In the genomic region with DNA sequence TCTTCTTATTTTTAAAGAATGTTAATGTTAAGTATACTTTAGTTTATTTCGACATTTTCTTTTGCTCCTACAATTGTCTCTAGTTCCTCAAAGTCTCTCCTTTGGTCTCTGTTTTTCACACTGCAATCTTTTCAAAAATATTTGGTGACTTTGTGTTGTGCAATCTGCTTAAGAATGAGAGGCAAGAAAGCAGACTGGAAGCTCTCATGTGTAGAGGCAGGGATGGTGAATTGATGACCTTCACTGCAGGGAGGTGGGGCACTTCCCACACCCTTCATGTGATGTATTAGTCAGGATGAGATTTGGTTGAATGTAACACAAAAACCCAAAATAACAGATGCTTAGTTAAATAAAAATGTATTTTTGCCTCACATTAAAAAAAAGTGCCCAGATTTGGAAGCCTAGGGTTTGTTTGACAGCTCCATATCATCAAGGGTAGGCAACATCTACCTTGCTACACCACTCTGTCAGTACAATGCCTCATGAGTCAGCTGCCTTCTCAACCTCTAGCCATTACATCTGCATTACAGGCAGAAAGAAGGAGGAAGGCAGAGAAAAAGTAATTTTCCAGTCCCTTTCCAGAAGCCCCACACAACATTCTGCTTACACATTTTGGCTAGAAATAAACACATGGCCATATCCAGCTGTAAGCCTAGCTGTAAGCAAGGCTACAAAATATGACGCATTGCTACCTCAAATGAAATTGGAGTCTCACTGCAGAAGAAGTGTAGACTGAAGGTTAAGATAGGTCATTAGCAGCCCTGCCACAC, we compare ENCODE assay signal across 1 cellular context.
TF ChIP-seq lines count a peak whose summit lies in the region.

No MANE protein-coding gene starts in this region.

TF ChIP-seq in H1, 55 proteins besides CTCF, POLR2A, EP300 and RAD21:
- TF ChIP-seq SP2 (IDR thresholded peaks at IDR 0.05; ENCODE audit: low read length) = no peak
- no peak for TF ChIP-seq CHD2 (IDR thresholded peaks at IDR 0.05; ENCODE audit: low read length)
- TF ChIP-seq GABPA (IDR thresholded peaks at IDR 0.05; ENCODE audit: borderline replicate concordance, insufficient read depth, low read length) = no peak
- no peak for TF ChIP-seq FOSL1 (IDR thresholded peaks at IDR 0.05; ENCODE audit: insufficient read depth, low read depth, low read length)
- TF ChIP-seq ASH2L (IDR thresholded peaks at IDR 0.05; ENCODE audit: low read length) = no peak
- TF ChIP-seq SIN3A (conservative IDR thresholded peaks at IDR 0.05 in 1 of 2, IDR thresholded peaks at IDR 0.05 in 1 of 2; ENCODE audit: low read depth in 1 of 2, low read length in 2 of 2) = no peak
- TF ChIP-seq CBX8 (IDR thresholded peaks at IDR 0.05; ENCODE audit: borderline replicate concordance, low read depth, low read length) = no peak
- TF ChIP-seq CHD1 (IDR thresholded peaks at IDR 0.05; ENCODE audit: low read depth, low read length) = no peak
- no peak for TF ChIP-seq ZNF274 (IDR thresholded peaks at IDR 0.05; ENCODE audit: borderline replicate concordance, extremely low read depth, low read length)
- TF ChIP-seq KDM5A (IDR thresholded peaks at IDR 0.05; ENCODE audit: low read length) = no peak
- TF ChIP-seq NANOG (IDR thresholded peaks at IDR 0.05; ENCODE audit: insufficient read depth, low read depth, low read length, poor library complexity, severe bottlenecking) = no peak
- TF ChIP-seq EGR1 (IDR thresholded peaks at IDR 0.05; ENCODE audit: borderline replicate concordance, low read depth, low read length) = no peak
- TF ChIP-seq POU5F1 (IDR thresholded peaks at IDR 0.05; ENCODE audit: low read depth, low read length) = no peak
- TF ChIP-seq SIX5 (IDR thresholded peaks at IDR 0.05; ENCODE audit: low read depth, low read length) = no peak
- TF ChIP-seq SP4 (IDR thresholded peaks at IDR 0.05; ENCODE audit: low read length) = no peak
- no peak for TF ChIP-seq CEBPB (IDR thresholded peaks at IDR 0.05; ENCODE audit: low read depth, low read length)
- TF ChIP-seq TBP (IDR thresholded peaks at IDR 0.05; ENCODE audit: low read depth, low read length) = no peak
- TF ChIP-seq GTF2F1 (IDR thresholded peaks at IDR 0.05; ENCODE audit: borderline replicate concordance, low read depth, low read length) = no peak
- no peak for TF ChIP-seq SUZ12 (IDR thresholded peaks at IDR 0.05; ENCODE audit: low read length)
- TF ChIP-seq JUN (IDR thresholded peaks at IDR 0.05; ENCODE audit: low read depth, low read length) = no peak
